25 cellular contexts compared by ENCODE assay signal in genomic region chr15:27119695-27120266, GRCh38.
"Had no signal": no experiment of that assay in that cellular context is flagged by ENCODE, and none has a peak within 500 bp of the region (broad histone marks: within the 10 kb centered on the region; RNA-seq: fewer than 3 reads in every experiment).

No MANE protein-coding gene starts in this region.

- H3K36me3 ChIP-seq: gastrocnemius medialis, heart left ventricle, left lung, neural progenitor cell, right lobe of liver, suprapubic skin, transverse colon, vagina had no signal

- H3K4me1 ChIP-seq: gastrocnemius medialis, heart left ventricle, left lung, neural progenitor cell, parathyroid adenoma, right lobe of liver, suprapubic skin, transverse colon, vagina had no signal

- H3K27ac ChIP-seq: gastrocnemius medialis, heart left ventricle, hepatocyte, left lung, neural progenitor cell, parathyroid adenoma, right lobe of liver, suprapubic skin, transverse colon, vagina had no signal

- H3K27me3 ChIP-seq: gastrocnemius medialis, heart left ventricle, hepatocyte, left lung, neural progenitor cell, right lobe of liver, suprapubic skin, transverse colon, vagina had no signal

- DNase-seq: cortex of kidney; effector memory CD8-positive, alpha-beta T cell; foreskin fibroblast; gastrocnemius medialis; heart left ventricle; kidney; left cardiac atrium; left lung; mesenchymal stem cell; midbrain; naive thymus-derived CD4-positive, alpha-beta T cell; right lobe of liver; stimulated activated CD4-positive, alpha-beta T cell treated with anti-CD3 and anti-CD28 coated beads, Interleukin-12 subunit alpha, Interleukin-12 subunit beta, amount 100 ng/mL, for 4 hours; stimulated activated CD4-positive, alpha-beta T cell treated with anti-CD3 and anti-CD28 coated beads, Interleukin-1b, Interleukin-23, amount 100 ng/mL, for 48 hours; stimulated activated CD4-positive, alpha-beta T cell treated with anti-CD3 and anti-CD28 coated beads, Interleukin-4, amount 100 ng/mL, for 1 hour; stimulated activated CD8-positive, alpha-beta memory T cell treated with anti-CD3 and anti-CD28 coated beads, Interleukin-4, amount 100 ng/mL, for 48 hours; stimulated activated naive CD4-positive, alpha-beta T cell; stimulated activated naive CD8-positive, alpha-beta T cell treated with anti-CD3 and anti-CD28 coated beads, Interleukin-15, amount 100 ng/mL, for 72 hours; transverse colon had no signal

- ATAC-seq: effector memory CD8-positive, alpha-beta T cell; gastrocnemius medialis; heart left ventricle; left cardiac atrium; left lung; naive thymus-derived CD4-positive, alpha-beta T cell; right lobe of liver; stimulated activated naive CD8-positive, alpha-beta T cell treated with anti-CD3 and anti-CD28 coated beads, Interleukin-15, amount 100 ng/mL, for 72 hours had no signal

- H3K9me3 ChIP-seq: gastrocnemius medialis, right lobe of liver, suprapubic skin, transverse colon, vagina had no signal

- H3K4me3 ChIP-seq: gastrocnemius medialis, heart left ventricle, hepatocyte, left lung, neural progenitor cell, right lobe of liver, smooth muscle cell, suprapubic skin, transverse colon, vagina had no signal
